Comparison of ENCODE assay signal across 24 cellular contexts in the genomic region with DNA sequence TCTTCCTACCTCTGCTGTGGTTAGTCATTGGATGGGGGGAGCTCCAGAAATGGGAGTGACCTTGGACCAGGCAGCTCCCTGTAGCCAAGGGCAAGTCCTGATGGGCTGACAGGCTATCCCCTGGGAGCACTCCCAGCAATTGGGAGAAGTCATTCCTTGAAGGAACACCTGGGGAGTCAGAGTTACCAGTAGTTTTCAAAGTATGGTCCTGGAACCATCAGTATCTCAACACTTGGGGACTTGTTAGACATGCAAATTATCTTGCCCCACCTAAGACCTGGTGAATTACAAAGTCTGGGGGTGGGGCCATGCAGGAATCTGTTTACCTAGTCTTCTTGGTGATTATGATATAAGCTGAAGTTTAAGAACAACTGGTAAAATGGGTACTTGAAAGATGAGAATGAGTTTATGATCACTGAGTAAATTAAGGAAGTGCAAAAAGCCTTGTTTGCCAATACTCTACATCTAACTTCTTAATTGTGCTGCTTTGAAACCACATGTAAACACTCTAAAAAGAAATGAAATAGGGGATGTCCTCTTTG.
"Had no signal": no experiment of that assay in that cellular context is flagged by ENCODE, and none has a peak within 500 bp of the region (broad histone marks: within the 10 kb centered on the region; RNA-seq: fewer than 3 reads in every experiment).

No MANE protein-coding gene starts in this region.

- H3K9me3 ChIP-seq: SK-N-SH had no signal

- H3K27me3 Mint-ChIP-seq: IgD-negative memory B cell had no signal

- H3K9me3 Mint-ChIP-seq: IgD-negative memory B cell had no signal

- H3K27ac ChIP-seq: KMS-11, RWPE1 had no signal

- H3K4me3 Mint-ChIP-seq: IgD-negative memory B cell had no signal

- ATAC-seq: K562, Panc1, PC-3 had no signal

- H3K4me3 ChIP-seq: K562 had no signal

- DNase-seq: Kasumi-1, MM.1S, NCI-H1048, NCI-H1105, NCI-H1417, NCI-H1436 treated with DMSO at 0.1 percent for 48 hours, NCI-H1694, NCI-H187 treated with DMSO at 0.1 percent for 48 hours, NCI-H2081 treated with DMSO at 0.1 percent for 48 hours, NCI-H2171, NCI-H226, NCI-H446, NCI-H510A, NCI-H524 treated with DMSO at 0.1 percent for 48 hours, NCI-H69, NCI-H774, PC-3, SHP77, SK-N-SH had no signal

- H3K4me1 Mint-ChIP-seq: IgD-negative memory B cell had no signal

- H3K27ac Mint-ChIP-seq: IgD-negative memory B cell had no signal

- H3K36me3 Mint-ChIP-seq: IgD-negative memory B cell had no signal

- H3K9ac ChIP-seq: KMS-11, SK-N-SH had no signal

- H3K4me2 ChIP-seq: KMS-11, SK-N-SH had no signal
